Comparison of ENCODE assay signal across 13 cellular contexts in genomic region chr17:42354956-42355843, GRCh38. TPM values are rescaled to one million over a fixed set of nuclear protein-coding genes. Genes with fewer than 3 reads are reported as not detected.
DNase-seq lines count a peak whose midpoint lies in the region; ATAC-seq and TF ChIP-seq lines count a peak whose summit lies in the region.
"Had no signal": no experiment of that assay in that cellular context is flagged by ENCODE, and none has a peak within 500 bp of the region (broad histone marks: within the 10 kb centered on the region; RNA-seq: fewer than 3 reads in every experiment).

No MANE protein-coding gene starts in this region.

- H3K9me3 Mint-ChIP-seq in activated CD4-positive, alpha-beta T cell treated with anti-CD3 and anti-CD28 coated beads for 36 hours (ENCODE audit: low read depth), result no peaks in the 10 kb centered on the region
- no peaks in the 10 kb centered on the region for H3K9me3 Mint-ChIP-seq in stimulated activated effector memory CD8-positive, alpha-beta T cell treated with anti-CD3 and anti-CD28 coated beads, Interleukin-12 subunit alpha, Interleukin-12 subunit beta, amount 100 ng/mL, for 72 hours
- H3K9me3 Mint-ChIP-seq in type B pancreatic cell, result no peaks in the 10 kb centered on the region
- H3K9me3 Mint-ChIP-seq: central memory CD8-positive, alpha-beta T cell had no signal

- TF ChIP-seq CTCF in cardiac fibroblast (IDR thresholded peaks at IDR 0.05; ENCODE audit: low read depth, low read length) (no peak), type B pancreatic cell (conservative IDR thresholded peaks at IDR 0.05) (no peak)

- CTCF ChIA-PET in activated CD4-positive, alpha-beta T cell treated with anti-CD3 and anti-CD28 coated beads for 36 hours (lab: Charles Lee), result interaction anchor here (0.6 to 1.0 kb wide), 3 partner anchors 9 to 24 kb away, joined by 3 to 4 read pairs (median 3); no protein-coding TSS in a partner anchor

- H3K4me3 Mint-ChIP-seq in activated CD4-positive, alpha-beta T cell treated with anti-CD3 and anti-CD28 coated beads for 36 hours, result no peak overlapping the region
- H3K4me3 Mint-ChIP-seq in stimulated activated effector memory CD8-positive, alpha-beta T cell treated with anti-CD3 and anti-CD28 coated beads, Interleukin-12 subunit alpha, Interleukin-12 subunit beta, amount 100 ng/mL, for 72 hours, result peak overlapping the region; percentile 18
- no peak overlapping the region for H3K4me3 Mint-ChIP-seq in type B pancreatic cell
- H3K4me3 Mint-ChIP-seq: central memory CD8-positive, alpha-beta T cell had no signal

- H3K27ac Mint-ChIP-seq in activated CD4-positive, alpha-beta T cell treated with anti-CD3 and anti-CD28 coated beads for 36 hours, result peak overlapping the region; percentile 80
- peak overlapping the region; percentile 14 for H3K27ac Mint-ChIP-seq in stimulated activated effector memory CD8-positive, alpha-beta T cell treated with anti-CD3 and anti-CD28 coated beads, Interleukin-12 subunit alpha, Interleukin-12 subunit beta, amount 100 ng/mL, for 72 hours
- no peak overlapping the region for H3K27ac Mint-ChIP-seq in type B pancreatic cell

- peaks cover 28% of the 10 kb centered on the region for H3K36me3 Mint-ChIP-seq in activated CD4-positive, alpha-beta T cell treated with anti-CD3 and anti-CD28 coated beads for 36 hours (ENCODE audit: low read depth)
- H3K36me3 Mint-ChIP-seq in stimulated activated effector memory CD8-positive, alpha-beta T cell treated with anti-CD3 and anti-CD28 coated beads, Interleukin-12 subunit alpha, Interleukin-12 subunit beta, amount 100 ng/mL, for 72 hours, result peaks cover 88% of the 10 kb centered on the region
- H3K36me3 Mint-ChIP-seq in type B pancreatic cell, result no peaks in the 10 kb centered on the region

- no peaks in the 10 kb centered on the region for H3K27me3 Mint-ChIP-seq in activated CD4-positive, alpha-beta T cell treated with anti-CD3 and anti-CD28 coated beads for 36 hours
- no peaks in the 10 kb centered on the region for H3K27me3 Mint-ChIP-seq in type B pancreatic cell
- H3K27me3 Mint-ChIP-seq: central memory CD8-positive, alpha-beta T cell had no signal

- POLR2A ChIA-PET in activated CD4-positive, alpha-beta T cell treated with anti-CD3 and anti-CD28 coated beads for 36 hours (lab: Charles Lee), result interaction anchor here (0.7 kb wide), 1 partner anchor 137 kb away, joined by 3 read pairs; no protein-coding TSS in a partner anchor

- in situ Hi-C loops in KBM-7 (cut with MboI; ENCODE audit: low pct_unique_long_range_greater_than_20kb, low sequenced_read_pairs), result no loop called here

- H3K4me3 ChIP-seq in cardiac fibroblast (replicated peaks in 1 of 2; ENCODE audit: low read depth in 2 of 2, low read length in 2 of 2), result no peak overlapping the region

- intact Hi-C loops in activated CD4-positive, alpha-beta T cell treated with anti-CD3 and anti-CD28 coated beads for 36 hours (cut with DNase I, micrococcal nuclease), result no loop called here

- ATAC-seq in activated CD4-positive, alpha-beta T cell treated with anti-CD3 and anti-CD28 coated beads for 36 hours, result peak; percentile 30
- ATAC-seq in stimulated activated effector memory CD8-positive, alpha-beta T cell treated with anti-CD3 and anti-CD28 coated beads, Interleukin-12 subunit alpha, Interleukin-12 subunit beta, amount 100 ng/mL, for 72 hours, result peak; percentile 21
- no peak for ATAC-seq in HG02623 (IDR thresholded peaks at IDR 0.05; ENCODE audit: unreplicated experiment)

- DNase-seq in activated CD4-positive, alpha-beta T cell treated with anti-CD3 and anti-CD28 coated beads for 36 hours, result no peak
- DNase-seq in activated CD4-positive, alpha-beta T cell treated with anti-CD3 and anti-CD28 coated beads for 4 hours, result no peak
- DNase-seq in LHCN-M2 (ENCODE audit: low read depth) (peak; percentile 23), cardiac fibroblast (ENCODE audit: low read depth in 2 of 2) (peak; percentile 62 to 76), KBM-7 (no peak), type B pancreatic cell (ENCODE audit: extremely low spot score, unreplicated experiment) (no peak)
- no peak for DNase-seq in stimulated activated effector memory CD8-positive, alpha-beta T cell treated with anti-CD3 and anti-CD28 coated beads, Interleukin-12 subunit alpha, Interleukin-12 subunit beta, amount 100 ng/mL, for 72 hours (ENCODE audit: low spot score in 2 of 2)
- DNase-seq: activated T-cell treated with anti-CD3 and anti-CD28 coated beads for 4 hours, DMS79 treated with DMSO at 0.1 percent for 48 hours, erythroblast, MM.1S had no signal

- peaks cover 51% of the 10 kb centered on the region for H3K4me1 Mint-ChIP-seq in activated CD4-positive, alpha-beta T cell treated with anti-CD3 and anti-CD28 coated beads for 36 hours
- peaks cover 38% of the 10 kb centered on the region for H3K4me1 Mint-ChIP-seq in stimulated activated effector memory CD8-positive, alpha-beta T cell treated with anti-CD3 and anti-CD28 coated beads, Interleukin-12 subunit alpha, Interleukin-12 subunit beta, amount 100 ng/mL, for 72 hours
- peaks cover 4% of the 10 kb centered on the region for H3K4me1 Mint-ChIP-seq in type B pancreatic cell (ENCODE audit: unreplicated experiment)

RNA-seq across cellular contexts. Expression of gene STAT3, which starts 33.0 kb away (rescaled TPM):
- total RNA-seq in activated CD4-positive, alpha-beta T cell treated with anti-CD3 and anti-CD28 coated beads for 36 hours, result 100 to 1,000 TPM; 332 to 345 TPM
- total RNA-seq in LHCN-M2 (2014; rRNA removed) (52.9 and 60.3 TPM in 2 replicates), type B pancreatic cell (ENCODE audit: low replicate concordance) (64.9 and 80.1 TPM in 2 replicates)
- polyA plus RNA-seq in LHCN-M2 (2012), result 31.6 TPM

Comparison
In these comparisons a context has a peak if more than half of its experiments do, and no peak if none do; other contexts are left out.
1. DNase-seq: peak in LHCN-M2 (single experiment) and cardiac fibroblast (2 of 2); none in activated CD4-positive, alpha-beta T cell treated with anti-CD3 and anti-CD28 coated beads for 36 hours (single experiment), activated CD4-positive, alpha-beta T cell treated with anti-CD3 and anti-CD28 coated beads for 4 hours (0 of 2), stimulated activated effector memory CD8-positive, alpha-beta T cell treated with anti-CD3 and anti-CD28 coated beads, Interleukin-12 subunit alpha, Interleukin-12 subunit beta, amount 100 ng/mL, for 72 hours (0 of 2), KBM-7 (single experiment) and type B pancreatic cell (single experiment).